ENCODE assay signal across 8 cellular contexts in genomic region chr1:1472046-1472876, GRCh38. TPM values are rescaled to one million over a fixed set of nuclear protein-coding genes. Genes with fewer than 3 reads are reported as not detected.
DNase-seq lines count a peak whose midpoint lies in the region; ATAC-seq, FAIRE-seq and TF ChIP-seq lines count a peak whose summit lies in the region.
"Not testable (repeated sequence)": the region's sequence is repeated elsewhere in the genome, so short reads cannot be mapped to it uniquely, and the experiment has no call there.

No MANE protein-coding gene starts in this region.

- not testable (repeated sequence) for H3K9me3 Mint-ChIP-seq in activated T-cell treated with anti-CD3 and anti-CD28 coated beads, Interleukin-2, amount 50 U/mL, for 4 hours; progenitor cell of endocrine pancreas (ENCODE audit: low read depth)

- not testable (repeated sequence) for H3K27me3 Mint-ChIP-seq in activated T-cell treated with anti-CD3 and anti-CD28 coated beads, Interleukin-2, amount 50 U/mL, for 4 hours (ENCODE audit: low read depth); progenitor cell of endocrine pancreas

- not testable (repeated sequence) for H3K4me1 ChIP-seq in ACC112 (ENCODE audit: control insufficient read depth, insufficient read depth, low read length, unreplicated experiment); OCI-LY3 (ENCODE audit: low read length); kidney (ENCODE audit: control insufficient read depth in 1 of 2, insufficient read depth in 1 of 2, low read depth in 1 of 2, low read length in 2 of 2)

- peak overlapping the region; percentile 33 for H3K27ac Mint-ChIP-seq in progenitor cell of endocrine pancreas

- peak overlapping the region; percentile 71 for H3K9ac ChIP-seq in OCI-LY3 (ENCODE audit: low read length)
- H3K9ac ChIP-seq in kidney (ENCODE audit: low read length in 2 of 2): not testable (repeated sequence)

- not testable (repeated sequence) for H2AFZ ChIP-seq in ACC112 (ENCODE audit: low read length, unreplicated experiment); OCI-LY3 (ENCODE audit: low read depth, low read length)

- H3K9me3 ChIP-seq in OCI-LY3 (ENCODE audit: insufficient read depth, low read length); kidney (ENCODE audit: control insufficient read depth in 1 of 2, low read length in 2 of 2): not testable (repeated sequence)

- not testable (repeated sequence) for H3K36me3 Mint-ChIP-seq in activated T-cell treated with anti-CD3 and anti-CD28 coated beads, Interleukin-2, amount 50 U/mL, for 4 hours (ENCODE audit: insufficient read depth); progenitor cell of endocrine pancreas (ENCODE audit: insufficient read depth)

- not testable (repeated sequence) for H3K36me3 ChIP-seq in ACC112 (ENCODE audit: insufficient read depth, low read length); OCI-LY3 (replicated peaks; ENCODE audit: low read depth, low read length); kidney (ENCODE audit: control insufficient read depth in 1 of 2, insufficient read depth in 2 of 2, low read length in 2 of 2)

- TF ChIP-seq CTCF in OCI-LY3 (IDR thresholded peaks at IDR 0.05; ENCODE audit: low read depth, low read length); kidney (IDR thresholded peaks at IDR 0.05; ENCODE audit: borderline replicate concordance, extremely low read depth, insufficient read depth); progenitor cell of endocrine pancreas (IDR thresholded peaks at IDR 0.05; ENCODE audit: unreplicated experiment): not testable (repeated sequence)

- DNase-seq in activated T-cell treated with anti-CD3 and anti-CD28 coated beads, Interleukin-2, amount 50 U/mL, for 4 hours; kidney; progenitor cell of endocrine pancreas (ENCODE audit: low spot score, unreplicated experiment): not testable (repeated sequence)
- DNase-seq in effector CD8-positive, alpha-beta T cell (lab: John Stamatoyannopoulos, UW): peak; percentile 5

- H3K79me2 ChIP-seq in ACC112 (ENCODE audit: control insufficient read depth, insufficient read depth, low read length, unreplicated experiment) (peaks cover 43% of the 10 kb centered on the region), OCI-LY3 (ENCODE audit: low read length) (peaks cover 64% of the 10 kb centered on the region)

- FAIRE-seq in kidney (lab: Jason Lieb, UNC): not testable (repeated sequence)

- H3K27ac ChIP-seq in ACC112 (ENCODE audit: low read depth, low read length): peak overlapping the region; percentile 72
- H3K27ac ChIP-seq in OCI-LY3 (ENCODE audit: low read length); kidney (ENCODE audit: low read depth in 2 of 2, low read length in 2 of 2): not testable (repeated sequence)

- intact Hi-C loops in kidney (cut with DNase I): not testable (repeated sequence)

- H3K4me1 Mint-ChIP-seq in activated T-cell treated with anti-CD3 and anti-CD28 coated beads, Interleukin-2, amount 50 U/mL, for 4 hours (ENCODE audit: low read depth): peaks cover 21% of the 10 kb centered on the region
- peaks cover 20% of the 10 kb centered on the region for H3K4me1 Mint-ChIP-seq in progenitor cell of endocrine pancreas (ENCODE audit: low read depth)

- H3K4me3 ChIP-seq in ACC112 (ENCODE audit: low read depth, low read length): peak overlapping the region; percentile 95
- peak overlapping the region; percentile 88 for H3K4me3 ChIP-seq in OCI-LY3 (ENCODE audit: low read length)
- peak overlapping the region; percentile 42 to 68 for H3K4me3 ChIP-seq in kidney (ENCODE audit: low read length in 2 of 2)

- H4K20me1 ChIP-seq in OCI-LY3 (ENCODE audit: insufficient read depth, low read length): not testable (repeated sequence)

- not testable (repeated sequence) for H3K27me3 ChIP-seq in ACC112 (ENCODE audit: insufficient read depth, low read length); OCI-LY3 (ENCODE audit: low read depth, low read length)

- ATAC-seq in GM19023 (IDR thresholded peaks at IDR 0.05; ENCODE audit: unreplicated experiment): peak; percentile 28
- peak; percentile 10 for ATAC-seq in HG03025 (IDR thresholded peaks at IDR 0.05; ENCODE audit: low FRiP score, unreplicated experiment)
- peak; percentile 44 to 51 for ATAC-seq in activated T-cell treated with anti-CD3 and anti-CD28 coated beads, Interleukin-2, amount 50 U/mL, for 4 hours

- H3K4me3 Mint-ChIP-seq in activated T-cell treated with anti-CD3 and anti-CD28 coated beads, Interleukin-2, amount 50 U/mL, for 4 hours: peak overlapping the region; percentile 86
- H3K4me3 Mint-ChIP-seq in progenitor cell of endocrine pancreas (ENCODE audit: low read depth): peak overlapping the region; percentile 73

- peak overlapping the region; percentile 83 for H3K4me2 ChIP-seq in OCI-LY3 (ENCODE audit: low read length)

RNA-seq across cellular contexts. Expression of gene ATAD3B, which starts 0.7 kb away (rescaled TPM):
- total RNA-seq in activated T-cell treated with anti-CD3 and anti-CD28 coated beads, Interleukin-2, amount 50 U/mL, for 4 hours: 100 to 1,000 TPM; 193 to 208 (median 194) TPM
- total RNA-seq in kidney (28.8 TPM), progenitor cell of endocrine pancreas (36.7 and 42.0 TPM in 2 replicates)
- polyA plus RNA-seq in kidney (ENCODE audit: insufficient read depth, low read depth, low replicate concordance): 13.3 TPM

RNA-seq across cellular contexts. Expression of gene ATAD3C, which starts 22.8 kb away (rescaled TPM):
- total RNA-seq in activated T-cell treated with anti-CD3 and anti-CD28 coated beads, Interleukin-2, amount 50 U/mL, for 4 hours: 1 to 10 TPM in 1 of 3 donors, under 1 TPM in 2; 0.33 to 1.1 (median 0.74) TPM
- total RNA-seq in kidney: 10.0 TPM
- polyA plus RNA-seq in kidney (ENCODE audit: insufficient read depth, low read depth, low replicate concordance): 14.3 TPM
- total RNA-seq in progenitor cell of endocrine pancreas: 1.6 and 1.9 TPM in 2 replicates

RNA-seq across cellular contexts. Expression of gene VWA1, which starts 36.8 kb away (rescaled TPM):
- under 1 TPM; 0.18 to 0.58 (median 0.19) TPM for total RNA-seq in activated T-cell treated with anti-CD3 and anti-CD28 coated beads, Interleukin-2, amount 50 U/mL, for 4 hours
- total RNA-seq in kidney: 116 TPM
- 103 TPM for polyA plus RNA-seq in kidney (ENCODE audit: insufficient read depth, low read depth, low replicate concordance)
- 29.7 and 36.8 TPM in 2 replicates for total RNA-seq in progenitor cell of endocrine pancreas

RNA-seq across cellular contexts. Expression of gene ATAD3A, which starts 39.7 kb away (rescaled TPM):
- total RNA-seq in activated T-cell treated with anti-CD3 and anti-CD28 coated beads, Interleukin-2, amount 50 U/mL, for 4 hours: 100 to 1,000 TPM; 151 to 180 (median 154) TPM
- 19.1 TPM for total RNA-seq in kidney
- polyA plus RNA-seq in kidney (ENCODE audit: insufficient read depth, low read depth, low replicate concordance): 17.5 TPM
- total RNA-seq in progenitor cell of endocrine pancreas: 37.4 and 38.8 TPM in 2 replicates

RNA-seq across cellular contexts. Expression of gene ANKRD65, which starts 51.2 kb away (rescaled TPM):
- total RNA-seq in activated T-cell treated with anti-CD3 and anti-CD28 coated beads, Interleukin-2, amount 50 U/mL, for 4 hours: under 1 TPM in 1 of 3 donors, not detected in 2; 0.15 TPM
- total RNA-seq in kidney: 5.2 TPM
- polyA plus RNA-seq in kidney (ENCODE audit: insufficient read depth, low read depth, low replicate concordance): 7.1 TPM
- 15.1 and 18.1 TPM in 2 replicates for total RNA-seq in progenitor cell of endocrine pancreas

Comparison
In these comparisons a context has a peak if more than half of its experiments do, and no peak if none do; other contexts are left out.
1. RNA of gene VWA1, which starts 36.8 kb away (total RNA-seq): 116 TPM in kidney (single experiment) and 29.7 to 36.8 TPM in progenitor cell of endocrine pancreas; 0.18 to 0.58 TPM in activated T-cell treated with anti-CD3 and anti-CD28 coated beads, Interleukin-2, amount 50 U/mL, for 4 hours; every median in the first group is over 10 times any median in the second.
2. Peak in every context shown above with its lines, with median percentiles within 50 percentile points of each other: H3K4me3 ChIP-seq and ATAC-seq.